Comparison of ENCODE assay signal across 1 cellular context in genomic region chr15:85379403-85380131, GRCh38.
TF ChIP-seq lines count a peak whose summit lies in the region.

No MANE protein-coding gene starts in this region.

TF ChIP-seq in K562, 482 proteins besides CTCF, POLR2A, EP300 and RAD21 (continued from another document):
- TF ChIP-seq CHCHD3 (CRISPR knock-in tag; IDR thresholded peaks at IDR 0.05) = no peak
